1 cellular context compared by ENCODE assay signal in genomic region chr15:58551764-58552504, GRCh38.
TF ChIP-seq lines count a peak whose summit lies in the region.

No MANE protein-coding gene starts in this region.

TF ChIP-seq in K562, 482 proteins besides CTCF, POLR2A, EP300 and RAD21 (continued from another document and continues in another):
- TF ChIP-seq ZBTB40 (IDR thresholded peaks at IDR 0.05), result 0 out of 2 replicates have a peak, but pooled peaks have one; percentile 27
- TF ChIP-seq ZBTB40 (CRISPR knock-in tag; IDR thresholded peaks at IDR 0.05), result no peak
- no peak for TF ChIP-seq THAP7 (CRISPR knock-in tag; IDR thresholded peaks at IDR 0.05)
- TF ChIP-seq CEBPB (tag; IDR thresholded peaks at IDR 0.05), result peak; percentile 67
- no peak for TF ChIP-seq BHLHE40 (IDR thresholded peaks at IDR 0.05; ENCODE audit: low read length)
- peak; percentile 81 for TF ChIP-seq TEAD4 (IDR thresholded peaks at IDR 0.05; ENCODE audit: low read length)
- TF ChIP-seq TEAD4 (CRISPR knock-in tag; IDR thresholded peaks at IDR 0.05; ENCODE audit: borderline replicate concordance), result no peak
- peak; percentile 81 for TF ChIP-seq CTBP1 (IDR thresholded peaks at IDR 0.05; ENCODE audit: borderline replicate concordance)
- TF ChIP-seq SMARCA4 (IDR thresholded peaks at IDR 0.05), result peak; percentile 37; the same call in 1 of the 2 replicates
- peak; percentile 46; the same call in 1 of the 2 replicates for TF ChIP-seq LEF1 (IDR thresholded peaks at IDR 0.05)
- TF ChIP-seq NR2C2 (CRISPR knock-in tag; IDR thresholded peaks at IDR 0.05), result 0 out of 2 replicates have a peak, but pooled peaks have one; percentile 25
- no peak for TF ChIP-seq NR2C2 (tag; IDR thresholded peaks at IDR 0.05)
- TF ChIP-seq ATF7 (IDR thresholded peaks at IDR 0.05), result peak; percentile 28; the same call in 1 of the 2 replicates
- no peak for TF ChIP-seq NFE2 (IDR thresholded peaks at IDR 0.05; ENCODE audit: low read depth)
- peak; percentile 65 for TF ChIP-seq RBBP5 (IDR thresholded peaks at IDR 0.05; ENCODE audit: borderline replicate concordance, insufficient read depth, low read length, poor library complexity, severe bottlenecking)
- peak; percentile 33; the same call in 1 of the 2 replicates for TF ChIP-seq ZNF584 (CRISPR knock-in tag; IDR thresholded peaks at IDR 0.05; ENCODE audit: low read depth)
- no peak for TF ChIP-seq POLR2AphosphoS5 (IDR thresholded peaks at IDR 0.05; ENCODE audit: control insufficient read depth, insufficient read depth, low read depth, low read length)
- 0 out of 2 replicates have a peak, but pooled peaks have one; percentile 50 for TF ChIP-seq NFRKB (IDR thresholded peaks at IDR 0.05; ENCODE audit: low read depth)
- peak; percentile 40; the same call in 1 of the 2 replicates for TF ChIP-seq NFIC (IDR thresholded peaks at IDR 0.05)
- peak; percentile 51; the same call in 1 of the 2 replicates for TF ChIP-seq PML (IDR thresholded peaks at IDR 0.05; ENCODE audit: low read length)
- TF ChIP-seq HDAC2 (IDR thresholded peaks at IDR 0.05), result peak; percentile 15; the same call in 1 of the 2 replicates
- no peak for TF ChIP-seq SRF (CRISPR knock-in tag; IDR thresholded peaks at IDR 0.05)
- TF ChIP-seq TAL1 (IDR thresholded peaks at IDR 0.05), result peak; percentile 54
- peak; percentile 28 to 37; a peak in 1 of 4 replicates for TF ChIP-seq KDM1A (IDR thresholded peaks at IDR 0.05)
- peak; percentile 61 for TF ChIP-seq ATF3 (IDR thresholded peaks at IDR 0.05)
- no peak for TF ChIP-seq ATF3 (CRISPR knock-in tag; conservative IDR thresholded peaks at IDR 0.05)
- peak; percentile 22; the same call in 1 of the 2 replicates for TF ChIP-seq L3MBTL2 (IDR thresholded peaks at IDR 0.05)
- 0 out of 2 replicates have a peak, but pooled peaks have one; percentile 26 for TF ChIP-seq LARP7 (IDR thresholded peaks at IDR 0.05)
- peak; percentile 84 for TF ChIP-seq TCF3 (CRISPR knock-in tag; IDR thresholded peaks at IDR 0.05)
- peak; percentile 54 to 62; a peak in 2 of 4 replicates for TF ChIP-seq FOXK2 (conservative IDR thresholded peaks at IDR 0.05 in 1 of 2, IDR thresholded peaks at IDR 0.05 in 1 of 2; ENCODE audit: low read depth in 2 of 2)
- no peak for TF ChIP-seq ZNF239 (CRISPR knock-in tag; IDR thresholded peaks at IDR 0.05)
- no peak for TF ChIP-seq ZNF551 (CRISPR knock-in tag; IDR thresholded peaks at IDR 0.05)
- peak in 1 of 2 experiments; percentile 59; a peak in 1 of 4 replicates for TF ChIP-seq RCOR1 (IDR thresholded peaks at IDR 0.05; ENCODE audit: borderline replicate concordance in 1 of 2, low read depth in 2 of 2, low read length in 2 of 2)
- no peak for TF ChIP-seq NBN (IDR thresholded peaks at IDR 0.05; ENCODE audit: low read depth)
- no peak for TF ChIP-seq ZBTB11 (CRISPR knock-in tag; IDR thresholded peaks at IDR 0.05)
- TF ChIP-seq ESRRA (IDR thresholded peaks at IDR 0.05; ENCODE audit: borderline replicate concordance, low read depth), result peak; percentile 65; the same call in 1 of the 2 replicates
- no peak for TF ChIP-seq JUNB (CRISPR knock-in tag; conservative IDR thresholded peaks at IDR 0.05)
- TF ChIP-seq ID3 (CRISPR knock-in tag; IDR thresholded peaks at IDR 0.05), result no peak
- peak; percentile 76; the same call in 1 of the 2 replicates for TF ChIP-seq ID3 (tag; IDR thresholded peaks at IDR 0.05)
- TF ChIP-seq TBL1XR1 (IDR thresholded peaks at IDR 0.05; ENCODE audit: low read length in 2 of 2), result peak in 1 of 2 experiments; percentile 40; a peak in 1 of 4 replicates
- peak; percentile 19 to 36 for TF ChIP-seq E2F6 (IDR thresholded peaks at IDR 0.05; ENCODE audit: borderline replicate concordance in 1 of 2, extremely low read depth in 1 of 2, insufficient read depth in 1 of 2, insufficient read length in 1 of 2, low read depth in 1 of 2, low read length in 1 of 2, poor library complexity in 1 of 2, severe bottlenecking in 1 of 2)
- peak; percentile 79 for TF ChIP-seq SMARCE1 (IDR thresholded peaks at IDR 0.05)
- TF ChIP-seq EP400 (IDR thresholded peaks at IDR 0.05), result no peak
- 0 out of 2 replicates have a peak, but pooled peaks have one; percentile 42 for TF ChIP-seq GTF2E2 (tag; IDR thresholded peaks at IDR 0.05)
- peak; percentile 50; the same call in 1 of the 2 replicates for TF ChIP-seq NCOR1 (IDR thresholded peaks at IDR 0.05)
- peak; percentile 59; the same call in 1 of the 2 replicates for TF ChIP-seq GATA2 (CRISPR knock-in tag; IDR thresholded peaks at IDR 0.05)
- TF ChIP-seq MYC (IDR thresholded peaks at IDR 0.05; ENCODE audit: low read depth, low read length), result 0 out of 2 replicates have a peak, but pooled peaks have one; percentile 31
- TF ChIP-seq MYC (CRISPR knock-in tag; IDR thresholded peaks at IDR 0.05; ENCODE audit: borderline replicate concordance, low read depth), result no peak
- TF ChIP-seq AFF4 (CRISPR knock-in tag; IDR thresholded peaks at IDR 0.05), result 0 out of 2 replicates have a peak, but pooled peaks have one; percentile 13
- TF ChIP-seq PHF20 (IDR thresholded peaks at IDR 0.05; ENCODE audit: partially characterized antibody), result no peak
